Comparison of ENCODE assay signal across 19 cellular contexts in genomic region chr10:18684416-18684815, GRCh38.
"Had no signal": no experiment of that assay in that cellular context is flagged by ENCODE, and none has a peak within 500 bp of the region (broad histone marks: within the 10 kb centered on the region; RNA-seq: fewer than 3 reads in every experiment).

No MANE protein-coding gene starts in this region.

- H3K9me3 ChIP-seq: colonic mucosa, heart left ventricle, neutrophil, ovary, suprapubic skin, thyroid gland had no signal

- DNase-seq: colonic mucosa; dermis blood vessel endothelial cell; effector CD4-positive, alpha-beta T cell; heart left ventricle; hippocampal formation; naive thymus-derived CD8-positive, alpha-beta T cell; ovary; right cardiac atrium; stimulated activated CD4-positive, alpha-beta T cell treated with anti-CD3 and anti-CD28 coated beads, Interleukin-4, amount 100 ng/mL, for 1 hour; stimulated activated CD8-positive, alpha-beta memory T cell treated with anti-CD3 and anti-CD28 coated beads, Interleukin-4, amount 100 ng/mL, for 48 hours; stimulated activated naive CD8-positive, alpha-beta T cell treated with anti-CD3 and anti-CD28 coated beads, Interleukin-15, Interleukin-2, amounts not matched to agents 100 U/mL and 50 U/mL, for 24 hours; thyroid gland had no signal

- ATAC-seq: esophagus mucosa; heart left ventricle; naive thymus-derived CD8-positive, alpha-beta T cell; right cardiac atrium; stimulated activated naive CD8-positive, alpha-beta T cell treated with anti-CD3 and anti-CD28 coated beads, Interleukin-15, Interleukin-2, amounts not matched to agents 100 U/mL and 50 U/mL, for 24 hours had no signal

- H3K4me3 ChIP-seq: colonic mucosa, heart left ventricle, ovary, suprapubic skin, thyroid gland had no signal

- FAIRE-seq: frontal cortex, urothelium cell line had no signal

- H3K27me3 Mint-ChIP-seq: type B pancreatic cell had no signal

- H3K27me3 ChIP-seq: colonic mucosa, heart left ventricle, neutrophil, ovary, suprapubic skin, thyroid gland had no signal

- H3K4me1 ChIP-seq: colonic mucosa, thyroid gland had no signal

- H3K4me3 Mint-ChIP-seq: naive thymus-derived CD8-positive, alpha-beta T cell; stimulated activated effector memory CD8-positive, alpha-beta T cell treated with anti-CD3 and anti-CD28 coated beads, Interleukin-12 subunit alpha, Interleukin-12 subunit beta, amount 100 ng/mL, for 72 hours; type B pancreatic cell had no signal

- H3K36me3 ChIP-seq: colonic mucosa, heart left ventricle, neutrophil, ovary, suprapubic skin, thyroid gland had no signal

- H3K27ac ChIP-seq: colonic mucosa, heart left ventricle, neutrophil, ovary, suprapubic skin, thyroid gland had no signal

- H3K27ac Mint-ChIP-seq: stimulated activated effector memory CD8-positive, alpha-beta T cell treated with anti-CD3 and anti-CD28 coated beads, Interleukin-12 subunit alpha, Interleukin-12 subunit beta, amount 100 ng/mL, for 72 hours had no signal

- H3K9me3 Mint-ChIP-seq: naive thymus-derived CD8-positive, alpha-beta T cell; stimulated activated effector memory CD8-positive, alpha-beta T cell treated with anti-CD3 and anti-CD28 coated beads, Interleukin-12 subunit alpha, Interleukin-12 subunit beta, amount 100 ng/mL, for 72 hours; type B pancreatic cell had no signal
